In the genomic region with DNA sequence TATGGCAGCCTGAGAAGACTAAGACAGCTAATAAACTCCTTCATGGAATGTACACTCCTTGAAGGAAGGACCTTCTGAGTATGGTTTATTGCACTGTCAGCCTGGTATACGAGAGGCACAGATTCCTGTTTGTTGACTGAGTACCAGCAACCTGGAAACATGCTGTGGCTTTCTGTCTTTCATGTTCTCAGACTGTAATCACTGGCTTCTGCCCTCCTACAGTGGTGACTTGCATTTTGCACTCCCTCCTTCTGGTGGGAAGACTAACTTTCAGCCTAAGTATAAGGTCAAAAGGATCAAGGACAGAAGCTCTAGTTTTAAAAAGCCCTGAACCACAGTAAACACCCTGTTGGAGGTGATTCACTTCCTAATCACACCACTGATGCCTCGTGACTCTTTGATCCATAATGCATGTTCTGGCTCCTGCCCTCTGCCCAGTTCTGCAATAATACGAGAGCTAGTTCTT, we compare ENCODE assay signal across 1 cellular context.
TF ChIP-seq lines count a peak whose summit lies in the region.

No MANE protein-coding gene starts in this region.

TF ChIP-seq in HCT116, 20 proteins besides CTCF, POLR2A, EP300 and RAD21:
- TF ChIP-seq REST (IDR thresholded peaks at IDR 0.05; ENCODE audit: low read depth), result no peak
- no peak for TF ChIP-seq EZH2phosphoT487 (IDR thresholded peaks at IDR 0.05; ENCODE audit: borderline replicate concordance)
- peak; percentile 62 for TF ChIP-seq JUND (IDR thresholded peaks at IDR 0.05)
- peak; percentile 37; the same call in 1 of the 2 replicates for TF ChIP-seq CEBPB (IDR thresholded peaks at IDR 0.05; ENCODE audit: low read depth)
- no peak for TF ChIP-seq ZNF274 (IDR thresholded peaks at IDR 0.05; ENCODE audit: low read depth, low read length)
- TF ChIP-seq SIN3A (IDR thresholded peaks at IDR 0.05; ENCODE audit: low read depth), result no peak
- peak; percentile 98 for TF ChIP-seq TCF7L2 (IDR thresholded peaks at IDR 0.05; ENCODE audit: borderline replicate concordance, extremely low read depth, insufficient read depth, insufficient read length)
- TF ChIP-seq, protein P1, sequence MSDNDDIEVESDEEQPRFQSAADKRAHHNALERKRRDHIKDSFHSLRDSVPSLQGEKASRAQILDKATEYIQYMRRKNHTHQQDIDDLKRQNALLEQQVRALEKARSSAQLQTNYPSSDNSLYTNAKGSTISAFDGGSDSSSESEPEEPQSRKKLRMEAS (IDR thresholded peaks at IDR 0.05), result peak; percentile 78
- TF ChIP-seq CBX3 (IDR thresholded peaks at IDR 0.05; ENCODE audit: low read depth), result peak; percentile 67; the same call in 1 of the 2 replicates
- TF ChIP-seq ZFX (IDR thresholded peaks at IDR 0.05), result no peak
- TF ChIP-seq SP1 (IDR thresholded peaks at IDR 0.05; ENCODE audit: low read depth), result peak; percentile 71
- TF ChIP-seq EGR1 (IDR thresholded peaks at IDR 0.05; ENCODE audit: low read depth), result no peak
- peak; percentile 65; the same call in 1 of the 2 replicates for TF ChIP-seq FOSL1 (IDR thresholded peaks at IDR 0.05; ENCODE audit: low read depth)
- TF ChIP-seq EZH2 (IDR thresholded peaks at IDR 0.05), result no peak
- TF ChIP-seq ELF1 (IDR thresholded peaks at IDR 0.05; ENCODE audit: borderline replicate concordance, low read depth), result no peak
- TF ChIP-seq ATF3 (IDR thresholded peaks at IDR 0.05), result no peak
- no peak for TF ChIP-seq POLR2AphosphoS5 (IDR thresholded peaks at IDR 0.05; ENCODE audit: low read depth, low read length)
- no peak for TF ChIP-seq YY1 (IDR thresholded peaks at IDR 0.05; ENCODE audit: extremely low read depth, insufficient replicate concordance, low read depth, low read length)
- TF ChIP-seq, protein P2, sequence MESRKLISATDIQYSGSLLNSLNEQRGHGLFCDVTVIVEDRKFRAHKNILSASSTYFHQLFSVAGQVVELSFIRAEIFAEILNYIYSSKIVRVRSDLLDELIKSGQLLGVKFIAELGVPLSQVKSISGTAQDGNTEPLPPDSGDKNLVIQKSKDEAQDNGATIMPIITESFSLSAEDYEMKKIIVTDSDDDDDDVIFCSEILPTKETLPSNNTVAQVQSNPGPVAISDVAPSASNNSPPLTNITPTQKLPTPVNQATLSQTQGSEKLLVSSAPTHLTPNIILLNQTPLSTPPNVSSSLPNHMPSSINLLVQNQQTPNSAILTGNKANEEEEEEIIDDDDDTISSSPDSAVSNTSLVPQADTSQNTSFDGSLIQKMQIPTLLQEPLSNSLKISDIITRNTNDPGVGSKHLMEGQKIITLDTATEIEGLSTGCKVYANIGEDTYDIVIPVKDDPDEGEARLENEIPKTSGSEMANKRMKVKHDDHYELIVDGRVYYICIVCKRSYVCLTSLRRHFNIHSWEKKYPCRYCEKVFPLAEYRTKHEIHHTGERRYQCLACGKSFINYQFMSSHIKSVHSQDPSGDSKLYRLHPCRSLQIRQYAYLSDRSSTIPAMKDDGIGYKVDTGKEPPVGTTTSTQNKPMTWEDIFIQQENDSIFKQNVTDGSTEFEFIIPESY (IDR thresholded peaks at IDR 0.05; ENCODE audit: extremely low read depth, insufficient replicate concordance, low read length), result no peak
- TF ChIP-seq SRF (IDR thresholded peaks at IDR 0.05; ENCODE audit: low read depth), result no peak
